Comparison of ENCODE assay signal across 9 cellular contexts in genomic region chrX:149903889-149904748, GRCh38. TPM values are rescaled to one million over a fixed set of nuclear protein-coding genes. Genes with fewer than 3 reads are reported as not detected.
A peak's percentile ranks its signal among the peaks of the same experiment; 100 is the strongest.
DNase-seq lines count a peak whose midpoint lies in the region; ATAC-seq and TF ChIP-seq lines count a peak whose summit lies in the region.
"Had no signal": no experiment of that assay in that cellular context is flagged by ENCODE, and none has a peak within 500 bp of the region (broad histone marks: within the 10 kb centered on the region; RNA-seq: fewer than 3 reads in every experiment).

No MANE protein-coding gene starts in this region.

- peaks cover 54 to 69% of the 10 kb centered on the region in 2 experiments for H3K9me3 Mint-ChIP-seq in H9

- no peak overlapping the region for H3K9ac ChIP-seq in H9 (ENCODE audit: extremely low read depth, insufficient read length, low read length)

- H3K23ac ChIP-seq in H9 (ENCODE audit: insufficient read length, low read depth, low read length) = no peak overlapping the region

- no CpG with 5 or more reads among the region's 6 CpGs for WGBS in H9 (ENCODE audit: extremely low coverage, insufficient read length, low lambda C conversion rate)

- no peak overlapping the region for H2BK15ac ChIP-seq in H9 (ENCODE audit: low read depth, low read length)

- no peak overlapping the region for H2BK120ac ChIP-seq in H9 (ENCODE audit: low read depth, low read length, poor library complexity, severe bottlenecking)

- no peak overlapping the region for H3K4me3 Mint-ChIP-seq in H9

- no peak overlapping the region for H4K8ac ChIP-seq in H9 (replicated peaks; ENCODE audit: insufficient read length, low read depth, low read length)

- H3K9me3 ChIP-seq in H9 (ENCODE audit: control insufficient read depth, low read depth, low read length) = peaks cover 24% of the 10 kb centered on the region
- H3K9me3 ChIP-seq in MG63 = no peaks in the 10 kb centered on the region

- H4K5ac ChIP-seq in H9 (ENCODE audit: insufficient read length, low read depth, low read length) = no peak overlapping the region

- H4K91ac ChIP-seq in H9 (ENCODE audit: insufficient read length, low read depth, low read length) = no peak overlapping the region

- TF ChIP-seq CTCF in GM12875 (IDR thresholded peaks at IDR 0.05; ENCODE audit: borderline replicate concordance, insufficient read depth, low read depth, low read length) = 0 out of 2 replicates have a peak, but pooled peaks have one; percentile 4
- peak; percentile 45; the same call in 2 of the 3 replicates for TF ChIP-seq CTCF in H9 (conservative IDR thresholded peaks at IDR 0.05)
- TF ChIP-seq CTCF in foreskin keratinocyte (conservative IDR thresholded peaks at IDR 0.05) = peak; percentile 25

- H3K27me3 ChIP-seq in H9 (ENCODE audit: insufficient read depth, low read length) = no peaks in the 10 kb centered on the region
- H3K27me3 ChIP-seq in MG63 = no peaks in the 10 kb centered on the region
- H3K27me3 ChIP-seq in foreskin keratinocyte = no peaks in the 10 kb centered on the region

- no peak overlapping the region for H2BK5ac ChIP-seq in H9 (ENCODE audit: insufficient read length, low read length)

- no peak overlapping the region; a peak in 1 of 7 replicates for H3K27ac Mint-ChIP-seq in H9

- H2BK12ac ChIP-seq in H9 (ENCODE audit: insufficient read length, low read depth, low read length) = no peak overlapping the region

- no peaks in the 10 kb centered on the region for H3K36me3 ChIP-seq in MG63

- H2AK5ac ChIP-seq in H9 (ENCODE audit: insufficient read length, low read length) = no peak overlapping the region

- H4K20me1 ChIP-seq in H9 (ENCODE audit: control insufficient read depth, insufficient read depth, insufficient read length) = no peaks in the 10 kb centered on the region

- ATAC-seq in foreskin keratinocyte = peak; percentile 52
- ATAC-seq: Panc1 had no signal

- no peak overlapping the region for H3K4ac ChIP-seq in H9 (ENCODE audit: low read depth, low read length)

- H3T11ph ChIP-seq in H9 (ENCODE audit: low read length) = no peak overlapping the region

- H2AFZ ChIP-seq in H9 (ENCODE audit: low read length) = peak overlapping the region; percentile 56

- H3K36me3 Mint-ChIP-seq in H9 (ENCODE audit: insufficient read depth in 1 of 3, low read depth in 3 of 3) = peaks cover 0 to under 1% (median 0%) of the 10 kb centered on the region in 3 experiments; a peak in 3 of 7 replicates

- H3K27me3 Mint-ChIP-seq in H9 (ENCODE audit: low read depth) = peaks cover 1% of the 10 kb centered on the region; the same call in 1 of the 2 replicates

- H3K4me1 ChIP-seq in H9 (ENCODE audit: insufficient read depth, low read length) (no peaks in the 10 kb centered on the region; the same call in 1 of the 2 replicates), foreskin keratinocyte (no peaks in the 10 kb centered on the region)

- H3K4me1 Mint-ChIP-seq in H9 = peaks cover 8% of the 10 kb centered on the region in 2 experiments

- no peak overlapping the region for H3K14ac ChIP-seq in H9 (ENCODE audit: insufficient read depth, low read length)

- no peak overlapping the region for H3K4me2 ChIP-seq in H9 (ENCODE audit: insufficient read depth, insufficient read length, low read length)

- H3K4me3 ChIP-seq in GM12875 (ENCODE audit: low read depth, low read length) = no peak overlapping the region
- peak overlapping the region; percentile 30 for H3K4me3 ChIP-seq in MG63

- H3K79me1 ChIP-seq in H9 (ENCODE audit: insufficient read depth, low read depth, low read length, poor library complexity, severe bottlenecking) = no peaks in the 10 kb centered on the region

- H3K18ac ChIP-seq in H9 (ENCODE audit: insufficient read length, low read depth, low read length) = no peak overlapping the region

- no peak for DNase-seq in H9
- no peak for DNase-seq in MG63
- peak in 1 of 2 donors; percentile 0 for DNase-seq in foreskin keratinocyte
- DNase-seq in NCI-H524 (lab: John Stamatoyannopoulos, UW) = no peak
- DNase-seq in T-helper 9 cell = no peak
- no peak for DNase-seq in DMS 273 treated with DMSO at 0.1 percent for 48 hours (lab: John Stamatoyannopoulos, UW)
- no peak for DNase-seq in GM19238 (ENCODE audit: insufficient read length, low spot score)

- H3K56ac ChIP-seq in H9 (ENCODE audit: insufficient read length, low read depth, low read length) = no peak overlapping the region

- no peaks in the 10 kb centered on the region for H3K79me2 ChIP-seq in H9 (ENCODE audit: insufficient read depth, low read length)

- no peak overlapping the region for H2BK20ac ChIP-seq in H9 (ENCODE audit: low read depth, low read length, poor library complexity, severe bottlenecking)

- H3K27ac ChIP-seq in H9 (ENCODE audit: insufficient read length, low read depth, low read length) (no peak overlapping the region), foreskin keratinocyte (no peak overlapping the region)

- no peaks in the 10 kb centered on the region for H3K23me2 ChIP-seq in H9 (ENCODE audit: insufficient read length, low read depth, low read length, poor library complexity, severe bottlenecking)

RNA-seq across cellular contexts. Expression of gene MAGEA8, which starts 23.1 kb away (rescaled TPM):
- total RNA-seq in H9 (2021) = not detected in 2 replicates
- not detected in 2 replicates for total RNA-seq in MG63 (2014; rRNA removed; shearing (Covaris generic); ENCODE audit: low replicate concordance)
- total RNA-seq in foreskin keratinocyte = not detected in 2 replicates
- not detected in 2 replicates for polyA plus RNA-seq in foreskin keratinocyte

RNA-seq across cellular contexts. Expression of gene HSFX4, which starts 25.3 kb away (rescaled TPM):
- not detected in 2 replicates for total RNA-seq in H9 (2021)
- total RNA-seq in MG63 (2014; rRNA removed; shearing (Covaris generic); ENCODE audit: low replicate concordance) = not detected in 2 replicates
- total RNA-seq in foreskin keratinocyte = not detected in 2 replicates
- polyA plus RNA-seq in foreskin keratinocyte = not detected in 2 replicates

RNA-seq across cellular contexts. Expression of gene EOLA2, which starts 34.2 kb away (rescaled TPM):
- total RNA-seq in H9 (2021) (38.9 and 39.6 TPM in 2 replicates), foreskin keratinocyte (20.7 and 22.5 TPM in 2 replicates)
- total RNA-seq in MG63 (2014; rRNA removed; shearing (Covaris generic); ENCODE audit: low replicate concordance) = 50.6 and 51.1 TPM in 2 replicates
- polyA plus RNA-seq in foreskin keratinocyte = 32.9 and 34.1 TPM in 2 replicates
